Comparison of ENCODE assay signal across 1 cellular context in the genomic region with DNA sequence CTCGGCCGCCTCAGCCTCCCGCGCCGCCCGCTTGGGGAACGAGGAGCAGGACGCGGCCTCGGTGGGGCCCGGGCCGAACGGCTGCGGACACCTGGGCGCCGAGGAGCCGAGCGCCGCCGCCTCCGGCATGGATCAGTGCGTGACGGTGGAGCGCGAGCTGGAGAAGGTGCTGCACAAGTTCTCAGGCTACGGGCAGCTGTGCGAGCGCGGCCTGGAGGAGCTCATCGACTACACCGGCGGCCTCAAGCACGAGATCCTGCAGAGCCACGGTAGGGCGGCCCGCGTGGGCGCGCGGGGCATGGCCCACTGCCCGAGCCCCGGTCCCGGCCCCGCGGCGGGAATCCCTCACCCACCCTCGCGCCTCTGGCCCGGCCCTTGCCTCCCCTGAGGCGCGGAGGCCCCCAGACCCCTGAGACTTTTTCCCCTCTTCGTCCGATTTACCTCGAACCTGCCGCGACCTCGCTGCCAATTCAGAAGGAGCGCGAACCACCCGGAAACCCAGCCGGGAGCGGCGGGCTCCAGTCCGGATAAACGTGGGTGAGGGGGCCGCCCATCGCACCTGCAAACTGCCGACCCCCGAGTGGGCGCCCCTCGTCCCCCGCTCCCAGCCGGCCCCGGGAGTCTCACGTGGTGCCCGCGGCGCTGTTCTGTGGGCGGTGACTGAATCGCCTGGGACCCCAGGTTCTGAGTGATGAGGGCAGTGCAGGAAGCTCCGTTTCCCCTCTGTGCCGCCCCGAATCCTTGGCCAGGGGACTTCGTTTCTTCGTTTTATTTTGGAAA.
TF ChIP-seq lines count a peak whose summit lies in the region.

No MANE protein-coding gene starts in this region.

TF ChIP-seq in K562, 482 proteins besides CTCF, POLR2A, EP300 and RAD21 (continued from another document):
- TF ChIP-seq RBFOX2 (IDR thresholded peaks at IDR 0.05; ENCODE audit: low read depth, low read length) (peak; percentile 54), RBBP5 (IDR thresholded peaks at IDR 0.05; ENCODE audit: borderline replicate concordance, insufficient read depth, low read length, poor library complexity, severe bottlenecking) (peak; percentile 24), ZBTB7A (IDR thresholded peaks at IDR 0.05; ENCODE audit: borderline replicate concordance, control insufficient read depth, low read depth, low read length) (peak; percentile 38; the same call in 1 of the 2 replicates)
- TF ChIP-seq, protein P1, sequence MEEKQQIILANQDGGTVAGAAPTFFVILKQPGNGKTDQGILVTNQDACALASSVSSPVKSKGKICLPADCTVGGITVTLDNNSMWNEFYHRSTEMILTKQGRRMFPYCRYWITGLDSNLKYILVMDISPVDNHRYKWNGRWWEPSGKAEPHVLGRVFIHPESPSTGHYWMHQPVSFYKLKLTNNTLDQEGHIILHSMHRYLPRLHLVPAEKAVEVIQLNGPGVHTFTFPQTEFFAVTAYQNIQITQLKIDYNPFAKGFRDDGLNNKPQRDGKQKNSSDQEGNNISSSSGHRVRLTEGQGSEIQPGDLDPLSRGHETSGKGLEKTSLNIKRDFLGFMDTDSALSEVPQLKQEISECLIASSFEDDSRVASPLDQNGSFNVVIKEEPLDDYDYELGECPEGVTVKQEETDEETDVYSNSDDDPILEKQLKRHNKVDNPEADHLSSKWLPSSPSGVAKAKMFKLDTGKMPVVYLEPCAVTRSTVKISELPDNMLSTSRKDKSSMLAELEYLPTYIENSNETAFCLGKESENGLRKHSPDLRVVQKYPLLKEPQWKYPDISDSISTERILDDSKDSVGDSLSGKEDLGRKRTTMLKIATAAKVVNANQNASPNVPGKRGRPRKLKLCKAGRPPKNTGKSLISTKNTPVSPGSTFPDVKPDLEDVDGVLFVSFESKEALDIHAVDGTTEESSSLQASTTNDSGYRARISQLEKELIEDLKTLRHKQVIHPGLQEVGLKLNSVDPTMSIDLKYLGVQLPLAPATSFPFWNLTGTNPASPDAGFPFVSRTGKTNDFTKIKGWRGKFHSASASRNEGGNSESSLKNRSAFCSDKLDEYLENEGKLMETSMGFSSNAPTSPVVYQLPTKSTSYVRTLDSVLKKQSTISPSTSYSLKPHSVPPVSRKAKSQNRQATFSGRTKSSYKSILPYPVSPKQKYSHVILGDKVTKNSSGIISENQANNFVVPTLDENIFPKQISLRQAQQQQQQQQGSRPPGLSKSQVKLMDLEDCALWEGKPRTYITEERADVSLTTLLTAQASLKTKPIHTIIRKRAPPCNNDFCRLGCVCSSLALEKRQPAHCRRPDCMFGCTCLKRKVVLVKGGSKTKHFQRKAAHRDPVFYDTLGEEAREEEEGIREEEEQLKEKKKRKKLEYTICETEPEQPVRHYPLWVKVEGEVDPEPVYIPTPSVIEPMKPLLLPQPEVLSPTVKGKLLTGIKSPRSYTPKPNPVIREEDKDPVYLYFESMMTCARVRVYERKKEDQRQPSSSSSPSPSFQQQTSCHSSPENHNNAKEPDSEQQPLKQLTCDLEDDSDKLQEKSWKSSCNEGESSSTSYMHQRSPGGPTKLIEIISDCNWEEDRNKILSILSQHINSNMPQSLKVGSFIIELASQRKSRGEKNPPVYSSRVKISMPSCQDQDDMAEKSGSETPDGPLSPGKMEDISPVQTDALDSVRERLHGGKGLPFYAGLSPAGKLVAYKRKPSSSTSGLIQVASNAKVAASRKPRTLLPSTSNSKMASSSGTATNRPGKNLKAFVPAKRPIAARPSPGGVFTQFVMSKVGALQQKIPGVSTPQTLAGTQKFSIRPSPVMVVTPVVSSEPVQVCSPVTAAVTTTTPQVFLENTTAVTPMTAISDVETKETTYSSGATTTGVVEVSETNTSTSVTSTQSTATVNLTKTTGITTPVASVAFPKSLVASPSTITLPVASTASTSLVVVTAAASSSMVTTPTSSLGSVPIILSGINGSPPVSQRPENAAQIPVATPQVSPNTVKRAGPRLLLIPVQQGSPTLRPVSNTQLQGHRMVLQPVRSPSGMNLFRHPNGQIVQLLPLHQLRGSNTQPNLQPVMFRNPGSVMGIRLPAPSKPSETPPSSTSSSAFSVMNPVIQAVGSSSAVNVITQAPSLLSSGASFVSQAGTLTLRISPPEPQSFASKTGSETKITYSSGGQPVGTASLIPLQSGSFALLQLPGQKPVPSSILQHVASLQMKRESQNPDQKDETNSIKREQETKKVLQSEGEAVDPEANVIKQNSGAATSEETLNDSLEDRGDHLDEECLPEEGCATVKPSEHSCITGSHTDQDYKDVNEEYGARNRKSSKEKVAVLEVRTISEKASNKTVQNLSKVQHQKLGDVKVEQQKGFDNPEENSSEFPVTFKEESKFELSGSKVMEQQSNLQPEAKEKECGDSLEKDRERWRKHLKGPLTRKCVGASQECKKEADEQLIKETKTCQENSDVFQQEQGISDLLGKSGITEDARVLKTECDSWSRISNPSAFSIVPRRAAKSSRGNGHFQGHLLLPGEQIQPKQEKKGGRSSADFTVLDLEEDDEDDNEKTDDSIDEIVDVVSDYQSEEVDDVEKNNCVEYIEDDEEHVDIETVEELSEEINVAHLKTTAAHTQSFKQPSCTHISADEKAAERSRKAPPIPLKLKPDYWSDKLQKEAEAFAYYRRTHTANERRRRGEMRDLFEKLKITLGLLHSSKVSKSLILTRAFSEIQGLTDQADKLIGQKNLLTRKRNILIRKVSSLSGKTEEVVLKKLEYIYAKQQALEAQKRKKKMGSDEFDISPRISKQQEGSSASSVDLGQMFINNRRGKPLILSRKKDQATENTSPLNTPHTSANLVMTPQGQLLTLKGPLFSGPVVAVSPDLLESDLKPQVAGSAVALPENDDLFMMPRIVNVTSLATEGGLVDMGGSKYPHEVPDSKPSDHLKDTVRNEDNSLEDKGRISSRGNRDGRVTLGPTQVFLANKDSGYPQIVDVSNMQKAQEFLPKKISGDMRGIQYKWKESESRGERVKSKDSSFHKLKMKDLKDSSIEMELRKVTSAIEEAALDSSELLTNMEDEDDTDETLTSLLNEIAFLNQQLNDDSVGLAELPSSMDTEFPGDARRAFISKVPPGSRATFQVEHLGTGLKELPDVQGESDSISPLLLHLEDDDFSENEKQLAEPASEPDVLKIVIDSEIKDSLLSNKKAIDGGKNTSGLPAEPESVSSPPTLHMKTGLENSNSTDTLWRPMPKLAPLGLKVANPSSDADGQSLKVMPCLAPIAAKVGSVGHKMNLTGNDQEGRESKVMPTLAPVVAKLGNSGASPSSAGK (IDR thresholded peaks at IDR 0.05), result 0 out of 2 replicates have a peak, but pooled peaks have one; percentile 21
